Comparison of ENCODE assay signal across 9 cellular contexts in the genomic region with DNA sequence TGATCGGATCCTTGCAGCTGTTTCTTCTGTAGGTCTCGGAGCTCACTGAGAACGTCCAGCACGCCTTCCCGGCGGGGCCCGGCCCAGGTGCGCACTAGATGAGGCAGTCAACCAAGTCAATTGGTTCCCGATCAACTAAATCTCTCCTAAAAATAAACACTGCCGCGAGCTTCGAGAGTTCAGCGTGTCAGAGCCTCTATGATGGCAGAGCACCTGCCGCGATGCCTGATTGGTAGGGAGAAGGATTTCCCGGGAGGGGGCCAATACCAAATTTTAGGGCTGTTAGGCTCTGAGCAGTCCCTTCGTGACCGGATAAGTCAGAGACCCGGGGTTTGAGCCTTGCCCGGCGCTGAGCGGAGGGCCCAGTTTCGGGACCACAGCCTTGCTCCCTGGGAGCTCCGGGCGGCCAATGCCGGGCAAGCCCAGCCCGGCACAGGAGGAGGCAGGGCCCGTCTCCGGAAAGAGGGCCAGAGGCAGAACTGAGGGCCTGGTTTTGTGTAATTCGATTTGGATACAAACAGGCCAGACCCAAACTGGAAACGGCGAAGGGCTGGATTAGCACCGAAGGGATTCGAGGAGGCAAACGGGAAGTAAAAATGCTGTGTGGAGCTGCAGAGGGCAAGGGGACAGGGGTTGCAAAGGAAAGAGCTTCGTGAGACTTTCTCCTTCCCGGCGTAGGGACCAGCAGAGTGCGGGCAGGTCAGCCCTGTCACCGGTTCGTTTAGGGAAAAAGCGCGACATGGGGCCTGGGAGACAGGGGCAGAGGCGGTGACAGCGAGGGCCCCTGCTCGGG. TPM values are rescaled to one million over a fixed set of nuclear protein-coding genes. Genes with fewer than 3 reads are reported as not detected.
DNase-seq lines count a peak whose midpoint lies in the region; ATAC-seq and TF ChIP-seq lines count a peak whose summit lies in the region.
"Had no signal": no experiment of that assay in that cellular context is flagged by ENCODE, and none has a peak within 500 bp of the region (broad histone marks: within the 10 kb centered on the region; RNA-seq: fewer than 3 reads in every experiment).

No MANE protein-coding gene starts in this region.

- CTCF ChIA-PET in CD8-positive, alpha-beta T cell (lab: Charles Lee), result no interaction called here

- peaks cover 19% of the 10 kb centered on the region for H3K4me1 Mint-ChIP-seq in CD8-positive, alpha-beta T cell (ENCODE audit: low read depth)

- no peaks in the 10 kb centered on the region for H3K36me3 ChIP-seq in CD8-positive, alpha-beta T cell (ENCODE audit: insufficient read depth, low read length)
- H3K36me3 ChIP-seq in adipocyte (ENCODE audit: control insufficient read depth, insufficient read depth, low read length, severe bottlenecking) (no peaks in the 10 kb centered on the region), tibial artery (no peaks in the 10 kb centered on the region)

- peak overlapping the region; percentile 27 for H3K9ac ChIP-seq in adipocyte (ENCODE audit: low read length)

- peaks cover 64% of the 10 kb centered on the region for H3K27me3 Mint-ChIP-seq in CD8-positive, alpha-beta T cell (ENCODE audit: low read depth)

- no peaks in the 10 kb centered on the region for H3K9me3 ChIP-seq in CD8-positive, alpha-beta T cell (ENCODE audit: low read length)
- H3K9me3 ChIP-seq in adipocyte (ENCODE audit: control insufficient read depth, low read length), result no peaks in the 10 kb centered on the region
- no peaks in the 10 kb centered on the region for H3K9me3 ChIP-seq in tibial artery

- no peaks in the 10 kb centered on the region for H3K9me3 Mint-ChIP-seq in CD8-positive, alpha-beta T cell

- TF ChIP-seq CTCF in CD8-positive, alpha-beta T cell (IDR thresholded peaks at IDR 0.05), result no peak
- TF ChIP-seq CTCF in tibial artery (IDR thresholded peaks at IDR 0.05), result no peak

- peaks cover 14% of the 10 kb centered on the region for H3K27me3 ChIP-seq in CD8-positive, alpha-beta T cell (ENCODE audit: insufficient read depth, low read length)
- H3K27me3 ChIP-seq in adipocyte (replicated peaks; ENCODE audit: control insufficient read depth, insufficient read depth, low read length) (peaks cover 35% of the 10 kb centered on the region), tibial artery (peaks cover 0 to 38% of the 10 kb centered on the region in 2 donors)

- peak overlapping the region; percentile 70 for H3K4me3 Mint-ChIP-seq in CD8-positive, alpha-beta T cell

- POLR2A ChIA-PET in CD8-positive, alpha-beta T cell (lab: Charles Lee), result no interaction called here

- ATAC-seq in CD8-positive, alpha-beta T cell, result no peak
- ATAC-seq in HG02610 (IDR thresholded peaks at IDR 0.05; ENCODE audit: unreplicated experiment) (peak; percentile 15), left lobe of liver (peak; percentile 40), GM21717 (IDR thresholded peaks at IDR 0.05; ENCODE audit: unreplicated experiment) (no peak)

- H3K27ac ChIP-seq in CD8-positive, alpha-beta T cell (ENCODE audit: low read depth, low read length), result no peak overlapping the region
- H3K27ac ChIP-seq in tibial artery, result no peak overlapping the region

- H3K27ac Mint-ChIP-seq in CD8-positive, alpha-beta T cell, result no peak overlapping the region

- intact Hi-C loops in CD8-positive, alpha-beta T cell (cut with DNase I, micrococcal nuclease), result loop anchor here in 1 of 2 experiments (5.0 kb wide), 1 partner anchor 1472 kb away; no protein-coding TSS in a partner anchor
- intact Hi-C loops in tibial artery (cut with DNase I; ENCODE audit: low total_unique reads), result no loop called here

- no peaks in the 10 kb centered on the region for H3K36me3 Mint-ChIP-seq in CD8-positive, alpha-beta T cell

- DNase-seq in CD8-positive, alpha-beta T cell, result no peak
- no peak for DNase-seq in adipocyte (ENCODE audit: low read depth)
- no peak for DNase-seq in left lobe of liver (ENCODE audit: low spot score)
- DNase-seq in tibial artery, result no peak
- DNase-seq in NCI-H446 (lab: John Stamatoyannopoulos, UW), result no peak
- no peak for DNase-seq in NCI-H345 treated with DMSO at 0.1 percent for 48 hours (lab: John Stamatoyannopoulos, UW; ENCODE audit: unreplicated experiment)

- peaks cover 17% of the 10 kb centered on the region for H3K4me1 ChIP-seq in CD8-positive, alpha-beta T cell (ENCODE audit: insufficient read depth, low read length)
- peaks cover 8% of the 10 kb centered on the region for H3K4me1 ChIP-seq in adipocyte (ENCODE audit: control insufficient read depth, insufficient read depth, low read length)
- peaks cover 0 to 14% (median 12%) of the 10 kb centered on the region in 4 donors for H3K4me1 ChIP-seq in tibial artery

- H3K4me3 ChIP-seq in CD8-positive, alpha-beta T cell (ENCODE audit: low read depth, low read length), result peak overlapping the region; percentile 46
- H3K4me3 ChIP-seq in adipocyte (ENCODE audit: low read length) (peak overlapping the region; percentile 76), tibial artery (peak overlapping the region; percentile 15 to 45)

RNA-seq across cellular contexts. Expression of a gene that starts 0.6 kb away (rescaled TPM):
- total RNA-seq in CD8-positive, alpha-beta T cell, result under 1 TPM in 1 of 2 experiments, not detected in 1; 0.17 TPM
- total RNA-seq in left lobe of liver, result 0.33 TPM
- total RNA-seq: glomerular endothelial cell had no signal

Comparison
In these comparisons a context has a peak if more than half of its experiments do, and no peak if none do; other contexts are left out.
1. ATAC-seq: peak in HG02610 (single experiment) and left lobe of liver (single experiment); none in CD8-positive, alpha-beta T cell (single experiment) and GM21717 (single experiment).
2. Peak in every context shown above with its lines, with median percentiles within 50 percentile points of each other: H3K4me3 ChIP-seq.